5 cellular contexts compared by ENCODE assay signal in genomic region chr7:102596036-102596435, GRCh38. TPM values are rescaled to one million over a fixed set of nuclear protein-coding genes. Genes with fewer than 3 reads are reported as not detected.
"Had no signal": no experiment of that assay in that cellular context is flagged by ENCODE, and none has a peak within 500 bp of the region (broad histone marks: within the 10 kb centered on the region; RNA-seq: fewer than 3 reads in every experiment).

No MANE protein-coding gene starts in this region.

RNA-seq across cellular contexts. Expression of gene SPDYE2, which starts 45.0 kb away (rescaled TPM):
- total RNA-seq: GM23338, H1, H9, HT-29, IMR-90 had no signal
- polyA plus RNA-seq: H1, IMR-90 had no signal
